Comparison of ENCODE assay signal across 1 cellular context in genomic region chr1:100130552-100131077, GRCh38.
TF ChIP-seq lines count a peak whose summit lies in the region.

No MANE protein-coding gene starts in this region.

TF ChIP-seq in K562, 482 proteins besides CTCF, POLR2A, EP300 and RAD21 (continued from another document):
- TF ChIP-seq NKRF (IDR thresholded peaks at IDR 0.05; ENCODE audit: borderline replicate concordance) (0 out of 2 replicates have a peak, but pooled peaks have one; percentile 40), HLTF (IDR thresholded peaks at IDR 0.05) (no peak), CHD7 (IDR thresholded peaks at IDR 0.05; ENCODE audit: low read depth, low read length) (no peak), MECOM (CRISPR knock-in tag; IDR thresholded peaks at IDR 0.05) (0 out of 2 replicates have a peak, but pooled peaks have one; percentile 58), ZNF384 (IDR thresholded peaks at IDR 0.05; ENCODE audit: low read depth, low read length) (peak; percentile 81)
